7 cellular contexts compared by ENCODE assay signal in genomic region chr15:82221535-82221934, GRCh38. TPM values are rescaled to one million over a fixed set of nuclear protein-coding genes. Genes with fewer than 3 reads are reported as not detected.
DNase-seq lines count a peak whose midpoint lies in the region; ATAC-seq and TF ChIP-seq lines count a peak whose summit lies in the region.
"Not testable (repeated sequence)": the region's sequence is repeated elsewhere in the genome, so short reads cannot be mapped to it uniquely, and the experiment has no call there.

No MANE protein-coding gene starts in this region.

- intact Hi-C loops in left ventricle myocardium inferior (cut with micrococcal nuclease) = not testable (repeated sequence)

- H3K9me3 ChIP-seq in DND-41 (ENCODE audit: insufficient read depth, low read length, severe bottlenecking); OCI-LY3 (ENCODE audit: insufficient read depth, low read length); left ventricle myocardium inferior (replicated peaks): not testable (repeated sequence)

- H3K36me3 Mint-ChIP-seq in activated CD4-positive, alpha-beta T cell treated with anti-CD3 and anti-CD28 coated beads, Interleukin-2, amount 10 ng/mL, durations not matched to agents 7 days and 5 days (ENCODE audit: low read depth) = peaks cover 28% of the 10 kb centered on the region
- peaks cover 19% of the 10 kb centered on the region for H3K36me3 Mint-ChIP-seq in osteocyte (ENCODE audit: unreplicated experiment)

- not testable (repeated sequence) for H3K4me2 ChIP-seq in DND-41 (ENCODE audit: insufficient read depth, low read length); OCI-LY3 (ENCODE audit: low read length)

- not testable (repeated sequence) for ATAC-seq in DND-41 (ENCODE audit: insufficient read depth, low read depth)

- peak; percentile 19 for TF ChIP-seq CTCF in DND-41 (IDR thresholded peaks at IDR 0.05; ENCODE audit: borderline replicate concordance, extremely low read depth, low read length, poor library complexity, severe bottlenecking)
- peak; percentile 34 for TF ChIP-seq CTCF in OCI-LY3 (IDR thresholded peaks at IDR 0.05; ENCODE audit: low read depth, low read length)
- peak; percentile 33 for TF ChIP-seq CTCF in left ventricle myocardium inferior (IDR thresholded peaks at IDR 0.05; ENCODE audit: borderline replicate concordance)
- TF ChIP-seq CTCF in osteocyte (IDR thresholded peaks at IDR 0.05) = peak; percentile 35

- not testable (repeated sequence) for H3K27me3 ChIP-seq in DND-41 (ENCODE audit: insufficient read depth, low read length, poor library complexity); OCI-LY3 (ENCODE audit: low read depth, low read length); left ventricle myocardium inferior (ENCODE audit: low read depth)

- H3K79me2 ChIP-seq in DND-41 (ENCODE audit: insufficient read depth, low read length); OCI-LY3 (ENCODE audit: low read length): not testable (repeated sequence)

- H3K9ac ChIP-seq in DND-41 (ENCODE audit: low read depth, low read length); OCI-LY3 (ENCODE audit: low read length): not testable (repeated sequence)

- not testable (repeated sequence) for H3K4me1 ChIP-seq in DND-41 (ENCODE audit: insufficient read depth, low read length); OCI-LY3 (ENCODE audit: low read length); left ventricle myocardium inferior

- not testable (repeated sequence) for H3K4me1 Mint-ChIP-seq in activated CD4-positive, alpha-beta T cell treated with anti-CD3 and anti-CD28 coated beads, Interleukin-2, amount 10 ng/mL, durations not matched to agents 7 days and 5 days; osteocyte (ENCODE audit: unreplicated experiment)

- not testable (repeated sequence) for H3K4me3 Mint-ChIP-seq in activated CD4-positive, alpha-beta T cell treated with anti-CD3 and anti-CD28 coated beads, Interleukin-2, amount 10 ng/mL, durations not matched to agents 7 days and 5 days; osteocyte (ENCODE audit: unreplicated experiment)

- not testable (repeated sequence) for H3K27ac Mint-ChIP-seq in activated CD4-positive, alpha-beta T cell treated with anti-CD3 and anti-CD28 coated beads, Interleukin-2, amount 10 ng/mL, durations not matched to agents 7 days and 5 days; osteocyte (ENCODE audit: unreplicated experiment)

- POLR2A ChIA-PET in activated CD4-positive, alpha-beta T cell treated with anti-CD3 and anti-CD28 coated beads, Interleukin-2, amount 10 ng/mL, durations not matched to agents 7 days and 5 days (lab: Charles Lee) = not testable (repeated sequence)

- H4K20me1 ChIP-seq in DND-41 (ENCODE audit: insufficient read depth, low read length); OCI-LY3 (ENCODE audit: insufficient read depth, low read length): not testable (repeated sequence)

- not testable (repeated sequence) for H3K27ac ChIP-seq in DND-41 (ENCODE audit: low read length); OCI-LY3 (ENCODE audit: low read length); left ventricle myocardium inferior (replicated peaks)

- peaks cover 18% of the 10 kb centered on the region; the same call in 1 of the 2 replicates for H3K36me3 ChIP-seq in DND-41 (ENCODE audit: insufficient read depth, low read length)
- not testable (repeated sequence) for H3K36me3 ChIP-seq in OCI-LY3 (replicated peaks; ENCODE audit: low read depth, low read length)
- H3K36me3 ChIP-seq in left ventricle myocardium inferior = peaks cover 34% of the 10 kb centered on the region

- CTCF ChIA-PET in activated CD4-positive, alpha-beta T cell treated with anti-CD3 and anti-CD28 coated beads, Interleukin-2, amount 10 ng/mL, durations not matched to agents 7 days and 5 days (lab: Charles Lee) = not testable (repeated sequence)

- not testable (repeated sequence) for H3K4me3 ChIP-seq in DND-41 (ENCODE audit: low read depth in 1 of 2, low read length in 2 of 2); OCI-LY3 (ENCODE audit: low read length); left ventricle myocardium inferior

- H3K9me3 Mint-ChIP-seq in activated CD4-positive, alpha-beta T cell treated with anti-CD3 and anti-CD28 coated beads, Interleukin-2, amount 10 ng/mL, durations not matched to agents 7 days and 5 days; osteocyte (ENCODE audit: unreplicated experiment): not testable (repeated sequence)

- H2AFZ ChIP-seq in DND-41 (ENCODE audit: low read depth, low read length); OCI-LY3 (ENCODE audit: low read depth, low read length): not testable (repeated sequence)

- DNase-seq in DND-41; left ventricle myocardium inferior; osteocyte (ENCODE audit: extremely low spot score, unreplicated experiment): not testable (repeated sequence)
- DNase-seq in HK-2 (ENCODE audit: unreplicated experiment) = peak; percentile 2
- peak; percentile 49 for DNase-seq in activated CD4-positive, alpha-beta T cell treated with anti-CD3 and anti-CD28 coated beads, Interleukin-2, amount 10 ng/mL, durations not matched to agents 7 days and 5 days
- DNase-seq in cerebellar cortex (ENCODE audit: low spot score) = peak; percentile 14

- H3K27me3 Mint-ChIP-seq in activated CD4-positive, alpha-beta T cell treated with anti-CD3 and anti-CD28 coated beads, Interleukin-2, amount 10 ng/mL, durations not matched to agents 7 days and 5 days; osteocyte (ENCODE audit: unreplicated experiment): not testable (repeated sequence)

RNA-seq across cellular contexts. Expression of gene EFL1, which starts 41.0 kb away (rescaled TPM):
- 10 to 100 TPM; 28.4 to 31.6 TPM for total RNA-seq in activated CD4-positive, alpha-beta T cell treated with anti-CD3 and anti-CD28 coated beads, Interleukin-2, amount 10 ng/mL, durations not matched to agents 7 days and 5 days
- 12.9 TPM for total RNA-seq in left ventricle myocardium inferior
- 15.8 and 17.9 TPM in 2 replicates for total RNA-seq in osteocyte

RNA-seq across cellular contexts. Expression of gene SAXO2, which starts 41.1 kb away (rescaled TPM):
- 10 to 100 TPM; 13.9 to 14.3 TPM for total RNA-seq in activated CD4-positive, alpha-beta T cell treated with anti-CD3 and anti-CD28 coated beads, Interleukin-2, amount 10 ng/mL, durations not matched to agents 7 days and 5 days
- 2.6 TPM for total RNA-seq in left ventricle myocardium inferior
- 1.4 and 2.0 TPM in 2 replicates for total RNA-seq in osteocyte
